Comparison of ENCODE assay signal across 8 cellular contexts in the genomic region with DNA sequence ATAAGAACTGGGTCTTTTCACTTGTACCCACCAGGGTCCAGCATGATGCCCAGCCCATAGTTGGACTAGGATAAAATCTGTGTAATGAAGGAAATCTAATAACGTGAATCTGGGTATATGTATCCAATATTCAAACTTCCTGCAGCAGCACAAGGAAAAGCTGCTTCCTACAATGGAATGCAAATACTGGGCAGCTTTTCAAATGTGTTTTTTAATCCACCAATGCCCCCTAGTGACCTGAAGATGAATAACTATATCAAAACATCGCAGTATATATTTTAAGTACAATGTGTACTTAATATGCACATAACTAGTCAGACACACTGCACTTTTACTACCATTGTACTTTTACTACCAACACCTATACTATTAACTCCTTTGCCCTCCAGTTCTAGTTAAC. TPM values are rescaled to one million over a fixed set of nuclear protein-coding genes. Genes with fewer than 3 reads are reported as not detected.
DNase-seq lines count a peak whose midpoint lies in the region; ATAC-seq, FAIRE-seq and TF ChIP-seq lines count a peak whose summit lies in the region.

No MANE protein-coding gene starts in this region.

- no peaks in the 10 kb centered on the region for H3K9me3 ChIP-seq in tibial artery

- intact Hi-C loops in tibial artery (cut with DNase I; ENCODE audit: low total_unique reads), result loop anchor here (5.0 to 10.0 kb wide), 3 partner anchors 152 to 252 kb away; a partner anchor contains a TSS

- peaks cover 28% of the 10 kb centered on the region for H3K79me2 ChIP-seq in ACC112 (ENCODE audit: control insufficient read depth, insufficient read depth, low read length, unreplicated experiment)

- H3K27me3 ChIP-seq in ACC112 (ENCODE audit: insufficient read depth, low read length) (no peaks in the 10 kb centered on the region), bronchial epithelial cell (ENCODE audit: control insufficient read depth, insufficient read depth, low read length) (no peaks in the 10 kb centered on the region), tibial artery (no peaks in the 10 kb centered on the region)

- H3K4me3 ChIP-seq in ACC112 (ENCODE audit: low read depth, low read length) (peak overlapping the region; percentile 37; the same call in 1 of the 2 replicates), GM12875 (ENCODE audit: low read depth, low read length) (no peak overlapping the region), bronchial epithelial cell (ENCODE audit: low read depth, low read length) (no peak overlapping the region), tibial artery (peak overlapping the region in 1 of 2 donors; percentile 22)

- H3K36me3 ChIP-seq in ACC112 (ENCODE audit: insufficient read depth, low read length), result no peaks in the 10 kb centered on the region
- H3K36me3 ChIP-seq in bronchial epithelial cell (ENCODE audit: control insufficient read depth, insufficient read depth, low read length), result no peaks in the 10 kb centered on the region
- no peaks in the 10 kb centered on the region for H3K36me3 ChIP-seq in tibial artery

- TF ChIP-seq CTCF in GM12875 (IDR thresholded peaks at IDR 0.05; ENCODE audit: borderline replicate concordance, insufficient read depth, low read depth, low read length) (0 out of 2 replicates have a peak, but pooled peaks have one; percentile 7), bronchial epithelial cell (IDR thresholded peaks at IDR 0.05; ENCODE audit: insufficient read depth, low read length, severe bottlenecking) (peak; percentile 19), tibial artery (IDR thresholded peaks at IDR 0.05) (peak; percentile 19 to 62)

- H3K4me1 ChIP-seq in ACC112 (ENCODE audit: control insufficient read depth, insufficient read depth, low read length, unreplicated experiment) (peaks cover 69% of the 10 kb centered on the region), tibial artery (peaks cover 0 to 31% (median 6%) of the 10 kb centered on the region in 4 donors)

- H2AFZ ChIP-seq in ACC112 (ENCODE audit: low read length, unreplicated experiment), result no peak overlapping the region

- no peak for FAIRE-seq in bronchial epithelial cell (lab: Jason Lieb, UNC)

- no peak for ATAC-seq in activated CD4-positive, CD25-positive, alpha-beta regulatory T cell treated with anti-CD3 and anti-CD28 coated beads, Interleukin-2, amount 50 U/mL, for 24 hours

- H3K27ac ChIP-seq in ACC112 (ENCODE audit: low read depth, low read length), result peak overlapping the region; percentile 99
- H3K27ac ChIP-seq in tibial artery, result peak overlapping the region; percentile 26 to 54

- peak; percentile 46 for DNase-seq in NCI-H2196 (lab: John Stamatoyannopoulos, UW; ENCODE audit: unreplicated experiment)
- DNase-seq in bronchial epithelial cell (ENCODE audit: low read depth), result peak; percentile 64
- DNase-seq in kidney glomerular epithelial cell (lab: John Stamatoyannopoulos, UW), result peak; percentile 41
- DNase-seq in tibial artery, result no peak
- no peak for DNase-seq in 8988T

RNA-seq across cellular contexts. Expression of a gene that starts 5.3 kb away (rescaled TPM):
- 6.0 and 7.4 TPM in 2 replicates for total RNA-seq in bronchial epithelial cell

RNA-seq across cellular contexts. Expression of a gene that starts 5.4 kb away (rescaled TPM):
- not detected in 2 replicates for total RNA-seq in bronchial epithelial cell

Comparison
In these comparisons a context has a peak if more than half of its experiments do, and no peak if none do; other contexts are left out.
1. DNase-seq: peak in NCI-H2196 (single experiment), bronchial epithelial cell (single experiment) and kidney glomerular epithelial cell (single experiment); none in tibial artery (0 of 2) and 8988T (single experiment).
2. Peak in every context shown above with its lines, with median percentiles within 50 percentile points of each other: CTCF ChIP-seq.